Comparison of ENCODE assay signal across 10 cellular contexts in the genomic region with DNA sequence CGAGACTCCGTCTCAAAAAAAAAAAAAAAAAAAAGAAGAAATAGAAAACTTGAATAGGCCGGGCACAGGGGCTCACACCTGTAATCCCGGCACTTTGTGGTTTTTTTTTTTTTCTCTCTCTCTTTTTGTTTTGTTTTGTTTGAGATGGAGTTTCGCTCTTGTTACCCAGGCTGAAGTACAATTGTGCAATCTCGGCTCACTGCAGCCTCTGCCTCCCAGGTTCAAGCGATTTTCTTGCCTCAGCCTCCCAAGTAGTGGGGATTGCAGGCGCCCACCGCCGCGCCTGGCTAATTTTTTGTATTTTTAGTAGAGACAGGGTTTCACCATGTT. TPM values are rescaled to one million over a fixed set of nuclear protein-coding genes. Genes with fewer than 3 reads are reported as not detected.
"Had no signal": no experiment of that assay in that cellular context is flagged by ENCODE, and none has a peak within 500 bp of the region (broad histone marks: within the 10 kb centered on the region; RNA-seq: fewer than 3 reads in every experiment).

No MANE protein-coding gene starts in this region.

RNA-seq across cellular contexts. Expression of gene MYL11, which starts 31.1 kb away (rescaled TPM):
- total RNA-seq: esophagus squamous epithelium, heart right ventricle, kidney epithelial cell, left cardiac atrium, left ventricle myocardium inferior, lung, posterior vena cava, pulmonary artery endothelial cell, tibial nerve had no signal
- polyA plus RNA-seq: neural cell had no signal
